In the genomic region with DNA sequence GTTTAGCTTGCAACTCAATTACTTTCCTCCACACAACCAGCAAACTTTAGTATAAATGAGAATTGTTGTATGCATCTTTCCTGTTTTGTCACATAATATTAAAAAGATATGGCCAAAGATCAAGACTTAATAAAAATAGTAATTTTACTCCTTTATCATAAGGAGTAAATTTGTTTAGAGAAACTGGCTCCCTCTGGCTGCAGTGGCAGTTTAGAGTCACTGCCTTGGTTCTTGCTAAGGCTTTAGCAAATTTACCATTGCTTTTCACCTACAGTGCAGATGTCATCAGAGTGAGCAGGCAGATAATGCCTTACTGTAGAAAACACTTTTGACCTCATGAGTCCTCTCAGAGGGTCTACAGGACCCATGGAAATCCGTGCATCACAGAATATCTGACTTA, we compare ENCODE assay signal across 21 cellular contexts. TPM values are rescaled to one million over a fixed set of nuclear protein-coding genes. Genes with fewer than 3 reads are reported as not detected.
DNase-seq lines count a peak whose midpoint lies in the region; ATAC-seq, FAIRE-seq and TF ChIP-seq lines count a peak whose summit lies in the region.
"Had no signal": no experiment of that assay in that cellular context is flagged by ENCODE, and none has a peak within 500 bp of the region (broad histone marks: within the 10 kb centered on the region; RNA-seq: fewer than 3 reads in every experiment).

No MANE protein-coding gene starts in this region.

- DNase-seq in LNCaP clone FGC (ENCODE audit: low read depth) (no peak), chondrocyte (ENCODE audit: low spot score) (no peak), nephron progenitor cell (no peak), body of pancreas (no peak), type B pancreatic cell (ENCODE audit: extremely low spot score, unreplicated experiment) (no peak)
- DNase-seq in activated T-helper 2 cell treated with anti-CD3 and anti-CD28 coated beads, Interferon-gamma antibody, Interleukin-2, Interleukin-4, amounts not matched to agents 10 μg/mL and 5 μg/mL and 100 μg/mL, durations not matched to agents 14 hours and 24 hours and 36 hours (ENCODE audit: low spot score), result no peak
- DNase-seq in stimulated activated CD4-positive, alpha-beta T cell treated with anti-CD3 and anti-CD28 coated beads, Interleukin-12 subunit alpha, Interleukin-12 subunit beta, amount 100 ng/mL, for 4 hours, result no peak
- DNase-seq: activated CD8-positive, alpha-beta memory T cell treated with anti-CD3 and anti-CD28 coated beads, Interleukin-2, amount 10 ng/mL, durations not matched to agents 7 days and 5 days; activated naive CD4-positive, alpha-beta T cell; C1 segment of cervical spinal cord; lower lobe of right lung; MV-4-11; naive thymus-derived CD8-positive, alpha-beta T cell; NCI-H2081; NCI-H69; stimulated activated CD4-positive, alpha-beta T cell treated with anti-CD3 and anti-CD28 coated beads, Interleukin-2, amount 100 ng/mL, for 48 hours had no signal

- TF ChIP-seq CTCF in LNCaP clone FGC (IDR thresholded peaks at IDR 0.05; ENCODE audit: control insufficient read depth, extremely low read depth, insufficient read depth), result peak; percentile 44
- peak; percentile 43 for TF ChIP-seq CTCF in chondrocyte (IDR thresholded peaks at IDR 0.05)
- no peak for TF ChIP-seq CTCF in nephron progenitor cell (IDR thresholded peaks at IDR 0.05)
- TF ChIP-seq CTCF in body of pancreas (IDR thresholded peaks at IDR 0.05), result no peak
- TF ChIP-seq CTCF in type B pancreatic cell (conservative IDR thresholded peaks at IDR 0.05), result no peak

- H3K4me3 Mint-ChIP-seq in chondrocyte (ENCODE audit: unreplicated experiment) (no peak overlapping the region), nephron progenitor cell (peak overlapping the region; percentile 100), type B pancreatic cell (no peak overlapping the region)
- H3K4me3 Mint-ChIP-seq in activated T-helper 2 cell treated with anti-CD3 and anti-CD28 coated beads, Interferon-gamma antibody, Interleukin-2, Interleukin-4, amounts not matched to agents 10 μg/mL and 5 μg/mL and 100 μg/mL, durations not matched to agents 14 hours and 24 hours and 36 hours (ENCODE audit: low read depth), result no peak overlapping the region

- peaks cover 0 to 2% of the 10 kb centered on the region in 2 donors for H3K36me3 ChIP-seq in body of pancreas (replicated peaks in 1 of 2; ENCODE audit: insufficient read depth in 1 of 2, low read depth in 2 of 2)

- peaks cover 7% of the 10 kb centered on the region for H3K27me3 Mint-ChIP-seq in chondrocyte (ENCODE audit: low read depth)
- H3K27me3 Mint-ChIP-seq in nephron progenitor cell (ENCODE audit: low read depth, poor library complexity), result peaks cover 14% of the 10 kb centered on the region
- H3K27me3 Mint-ChIP-seq in activated T-helper 2 cell treated with anti-CD3 and anti-CD28 coated beads, Interferon-gamma antibody, Interleukin-2, Interleukin-4, amounts not matched to agents 10 μg/mL and 5 μg/mL and 100 μg/mL, durations not matched to agents 14 hours and 24 hours and 36 hours (ENCODE audit: low read depth), result peaks cover 4% of the 10 kb centered on the region
- peaks cover 7% of the 10 kb centered on the region for H3K27me3 Mint-ChIP-seq in type B pancreatic cell

- no peaks in the 10 kb centered on the region for H3K9me3 Mint-ChIP-seq in chondrocyte (ENCODE audit: low read depth)
- no peaks in the 10 kb centered on the region for H3K9me3 Mint-ChIP-seq in nephron progenitor cell
- no peaks in the 10 kb centered on the region for H3K9me3 Mint-ChIP-seq in activated T-helper 2 cell treated with anti-CD3 and anti-CD28 coated beads, Interferon-gamma antibody, Interleukin-2, Interleukin-4, amounts not matched to agents 10 μg/mL and 5 μg/mL and 100 μg/mL, durations not matched to agents 14 hours and 24 hours and 36 hours
- H3K9me3 Mint-ChIP-seq in type B pancreatic cell, result no peaks in the 10 kb centered on the region
- H3K9me3 Mint-ChIP-seq: naive thymus-derived CD8-positive, alpha-beta T cell had no signal

- no peaks in the 10 kb centered on the region for H3K27me3 ChIP-seq in body of pancreas

- no peak for ATAC-seq in body of pancreas
- ATAC-seq: activated CD8-positive, alpha-beta memory T cell treated with anti-CD3 and anti-CD28 coated beads, Interleukin-2, amount 10 ng/mL, durations not matched to agents 7 days and 5 days; lower lobe of right lung; naive thymus-derived CD8-positive, alpha-beta T cell; sciatic nerve had no signal

- no peaks in the 10 kb centered on the region for H3K9me3 ChIP-seq in body of pancreas
- H3K9me3 ChIP-seq: lower lobe of right lung had no signal

- H3K27ac Mint-ChIP-seq in chondrocyte (ENCODE audit: unreplicated experiment) (no peak overlapping the region), nephron progenitor cell (no peak overlapping the region), type B pancreatic cell (no peak overlapping the region)
- H3K27ac Mint-ChIP-seq in activated T-helper 2 cell treated with anti-CD3 and anti-CD28 coated beads, Interferon-gamma antibody, Interleukin-2, Interleukin-4, amounts not matched to agents 10 μg/mL and 5 μg/mL and 100 μg/mL, durations not matched to agents 14 hours and 24 hours and 36 hours, result no peak overlapping the region
- H3K27ac Mint-ChIP-seq: activated CD8-positive, alpha-beta memory T cell treated with anti-CD3 and anti-CD28 coated beads, Interleukin-2, amount 10 ng/mL, durations not matched to agents 7 days and 5 days had no signal

- TF ChIP-seq POLR2A in body of pancreas (IDR thresholded peaks at IDR 0.05), result no peak

- peak; percentile 39 for FAIRE-seq in G401.6 (lab: Jason Lieb, UNC)
- FAIRE-seq: endometrium had no signal

- H3K36me3 Mint-ChIP-seq in chondrocyte (ENCODE audit: low read depth) (peaks cover 2% of the 10 kb centered on the region), nephron progenitor cell (ENCODE audit: low read depth) (no peaks in the 10 kb centered on the region), type B pancreatic cell (no peaks in the 10 kb centered on the region)
- peaks cover 11% of the 10 kb centered on the region for H3K36me3 Mint-ChIP-seq in activated T-helper 2 cell treated with anti-CD3 and anti-CD28 coated beads, Interferon-gamma antibody, Interleukin-2, Interleukin-4, amounts not matched to agents 10 μg/mL and 5 μg/mL and 100 μg/mL, durations not matched to agents 14 hours and 24 hours and 36 hours (ENCODE audit: low read depth)

- intact Hi-C loops in activated T-helper 2 cell treated with anti-CD3 and anti-CD28 coated beads, Interferon-gamma antibody, Interleukin-2, Interleukin-4, amounts not matched to agents 10 μg/mL and 5 μg/mL and 100 μg/mL, durations not matched to agents 14 hours and 24 hours and 36 hours (cut with micrococcal nuclease), result no loop called here
- intact Hi-C loops in body of pancreas (cut with DNase I), result no loop called here

- 65 to 87% methylated on average over 1 of the region's 1 CpG for WGBS in body of pancreas, 2 donors

- peaks cover 26% of the 10 kb centered on the region for H3K4me1 ChIP-seq in body of pancreas

- H3K27ac ChIP-seq in body of pancreas, result no peak overlapping the region
- H3K27ac ChIP-seq: cardiac muscle cell, lower lobe of right lung, RWPE1 had no signal

- peaks cover 29% of the 10 kb centered on the region for H3K4me1 Mint-ChIP-seq in chondrocyte (ENCODE audit: low read depth)
- peaks cover 30% of the 10 kb centered on the region for H3K4me1 Mint-ChIP-seq in nephron progenitor cell
- H3K4me1 Mint-ChIP-seq in activated T-helper 2 cell treated with anti-CD3 and anti-CD28 coated beads, Interferon-gamma antibody, Interleukin-2, Interleukin-4, amounts not matched to agents 10 μg/mL and 5 μg/mL and 100 μg/mL, durations not matched to agents 14 hours and 24 hours and 36 hours (ENCODE audit: low read depth), result peaks cover 20% of the 10 kb centered on the region
- peaks cover 19% of the 10 kb centered on the region for H3K4me1 Mint-ChIP-seq in type B pancreatic cell (ENCODE audit: unreplicated experiment)

- H3K4me3 ChIP-seq in LNCaP clone FGC (ENCODE audit: low read depth, low read length) (no peak overlapping the region), body of pancreas (no peak overlapping the region)
- H3K4me3 ChIP-seq: cardiac muscle cell, lower lobe of right lung had no signal

RNA-seq across cellular contexts. Expression of gene PRPF18, which starts 2.6 kb away (rescaled TPM):
- total RNA-seq in chondrocyte, result 13.4 to 20.9 TPM (median 14.9 TPM) in 3 replicates
- 20.6 and 22.9 TPM in 2 replicates for total RNA-seq in activated T-helper 2 cell treated with anti-CD3 and anti-CD28 coated beads, Interferon-gamma antibody, Interleukin-2, Interleukin-4, amounts not matched to agents 10 μg/mL and 5 μg/mL and 100 μg/mL, durations not matched to agents 14 hours and 24 hours and 36 hours
- 10 to 100 TPM; 13.8 to 22.8 TPM for total RNA-seq in body of pancreas
- total RNA-seq in type B pancreatic cell (ENCODE audit: low replicate concordance), result 16.7 and 20.3 TPM in 2 replicates

Comparison
In these comparisons a context has a peak if more than half of its experiments do, and no peak if none do; other contexts are left out.
1. CTCF ChIP-seq: peak in LNCaP clone FGC (single experiment) and chondrocyte (single experiment); none in nephron progenitor cell (single experiment), body of pancreas (0 of 7) and type B pancreatic cell (single experiment).